In genomic region chr6:157339432-157339831, GRCh38 we compare ENCODE assay signal across 24 cellular contexts. TPM values are rescaled to one million over a fixed set of nuclear protein-coding genes. Genes with fewer than 3 reads are reported as not detected.
DNase-seq lines count a peak whose midpoint lies in the region; FAIRE-seq and TF ChIP-seq lines count a peak whose summit lies in the region.
"Had no signal": no experiment of that assay in that cellular context is flagged by ENCODE, and none has a peak within 500 bp of the region (broad histone marks: within the 10 kb centered on the region; RNA-seq: fewer than 3 reads in every experiment).

No MANE protein-coding gene starts in this region.

- no peak overlapping the region for H3K23ac ChIP-seq in H1 (ENCODE audit: insufficient read length)

- no peaks in the 10 kb centered on the region for H3K79me1 ChIP-seq in H1 (ENCODE audit: low read depth, low read length)

- no peak overlapping the region for H3K14ac ChIP-seq in H1 (ENCODE audit: insufficient read length)

- H4K91ac ChIP-seq in H1 (replicated peaks; ENCODE audit: insufficient read length, low read length), result no peak overlapping the region

- no peak overlapping the region for H4K5ac ChIP-seq in H1 (ENCODE audit: insufficient read length, low read depth, low read length)

- no peak overlapping the region for H3K56ac ChIP-seq in H1 (replicated peaks; ENCODE audit: insufficient read length, low read depth, low read length)

- no peaks in the 10 kb centered on the region for H3K9me3 Mint-ChIP-seq in MCF 10A (ENCODE audit: unreplicated experiment)
- H3K9me3 Mint-ChIP-seq: stimulated activated memory B cell treated with anti-CD40 and anti-IgM and Interleukin-4, amounts not matched to agents 10 μg/mL and 1 μg/mL and 100 μg/mL, for 72 hours had no signal

- no peak for TF ChIP-seq POLR2A in breast epithelium (IDR thresholded peaks at IDR 0.05)
- TF ChIP-seq POLR2A in H1 (IDR thresholded peaks at IDR 0.05; ENCODE audit: control extremely low read depth in 1 of 2, low read depth in 2 of 2, low read length in 2 of 2), result no peak

- peak overlapping the region; percentile 63; the same call in 1 of the 2 replicates for H2BK15ac ChIP-seq in H1 (ENCODE audit: low read length)

- no peaks in the 10 kb centered on the region for H3K4me1 Mint-ChIP-seq in MCF 10A (ENCODE audit: insufficient read depth, unreplicated experiment)
- H3K4me1 Mint-ChIP-seq: stimulated activated memory B cell treated with anti-CD40 and anti-IgM and Interleukin-4, amounts not matched to agents 10 μg/mL and 1 μg/mL and 100 μg/mL, for 72 hours had no signal

- TF ChIP-seq EP300 in H1 (IDR thresholded peaks at IDR 0.05; ENCODE audit: borderline replicate concordance in 1 of 2, low read depth in 2 of 2, low read length in 2 of 2), result no peak

- no peak overlapping the region for H3K27ac Mint-ChIP-seq in MCF 10A (ENCODE audit: low read depth, unreplicated experiment)
- H3K27ac Mint-ChIP-seq: stimulated activated memory B cell treated with anti-CD40 and anti-IgM and Interleukin-4, amounts not matched to agents 10 μg/mL and 1 μg/mL and 100 μg/mL, for 72 hours had no signal

- H3K27me3 ChIP-seq in breast epithelium, result no peaks in the 10 kb centered on the region
- no peaks in the 10 kb centered on the region for H3K27me3 ChIP-seq in H1 (replicated peaks in 1 of 4; ENCODE audit: control insufficient read depth in 3 of 4, extremely low read depth in 1 of 4, insufficient read depth in 3 of 4, low read length in 3 of 4)
- H3K27me3 ChIP-seq: colonic mucosa, gastrocnemius medialis, Peyer's patch, right atrium auricular region had no signal

- H3K23me2 ChIP-seq in H1 (ENCODE audit: low read depth, low read length), result no peaks in the 10 kb centered on the region

- H3K9ac ChIP-seq in H1 (replicated peaks in 1 of 4; ENCODE audit: extremely low read depth in 1 of 4, low read depth in 3 of 4, low read length in 3 of 4), result no peak overlapping the region

- H3K4me2 ChIP-seq in H1 (ENCODE audit: insufficient read depth in 1 of 2, low read depth in 2 of 2, low read length in 2 of 2), result no peak overlapping the region

- H2AFZ ChIP-seq in H1 (ENCODE audit: low read length), result no peak overlapping the region

- H2BK12ac ChIP-seq in H1 (ENCODE audit: low read depth, low read length), result no peak overlapping the region

- no peak for FAIRE-seq in H1 (lab: Jason Lieb, UNC)

- H3K4me1 ChIP-seq in breast epithelium (no peaks in the 10 kb centered on the region), H1 (replicated peaks in 1 of 4; ENCODE audit: control insufficient read depth in 3 of 4, insufficient read depth in 4 of 4, low read length in 3 of 4) (no peaks in the 10 kb centered on the region)
- H3K4me1 ChIP-seq: colonic mucosa, gastrocnemius medialis, Peyer's patch, right atrium auricular region had no signal

- no peak overlapping the region for H4K8ac ChIP-seq in H1 (ENCODE audit: extremely low read depth, insufficient read depth, low read length)

- H2BK20ac ChIP-seq in H1 (ENCODE audit: low read length), result no peak overlapping the region

- TF ChIP-seq CTCF in MCF 10A (IDR thresholded peaks at IDR 0.05; ENCODE audit: unreplicated experiment) (no peak), breast epithelium (IDR thresholded peaks at IDR 0.05) (no peak), H1 (IDR thresholded peaks at IDR 0.05; ENCODE audit: control extremely low read depth in 1 of 3, insufficient read depth in 1 of 3, low read depth in 1 of 3, low read length in 3 of 3) (peak; percentile 15 to 48 (median 31))

- no peak overlapping the region for H3K27ac ChIP-seq in breast epithelium
- no peak overlapping the region for H3K27ac ChIP-seq in H1 (ENCODE audit: low read depth, low read length)
- H3K27ac ChIP-seq: C4-2B, colonic mucosa, gastrocnemius medialis, HL-60, Peyer's patch, right atrium auricular region, thoracic aorta had no signal

- H2AK5ac ChIP-seq in H1 (ENCODE audit: low read depth, low read length), result no peak overlapping the region

- H2BK5ac ChIP-seq in H1 (ENCODE audit: low read depth, low read length), result no peak overlapping the region

- H3K36me3 ChIP-seq in breast epithelium (no peaks in the 10 kb centered on the region), H1 (ENCODE audit: control insufficient read depth in 2 of 4, insufficient read depth in 4 of 4, low read length in 3 of 4) (no peaks in the 10 kb centered on the region)
- H3K36me3 ChIP-seq: colonic mucosa, gastrocnemius medialis, Peyer's patch, right atrium auricular region, thoracic aorta had no signal

- WGBS in H1 (ENCODE audit: extremely low coverage in 1 of 2, insufficient coverage in 1 of 2, insufficient read length in 1 of 2, insufficient replicate concordance in 2 of 2, low coverage in 1 of 2, low lambda C conversion rate in 2 of 2, missing lambda C conversion rate in 1 of 2), 2 experiments, result 73% methylated on average over 1 of the region's 1 CpG; no CpG with 5 or more reads in 1 of the 2 experiments

- no peaks in the 10 kb centered on the region for H4K20me1 ChIP-seq in H1 (replicated peaks in 1 of 2; ENCODE audit: control insufficient read depth in 1 of 2, insufficient read depth in 2 of 2, low read length in 2 of 2)

- H2BK120ac ChIP-seq in H1 (replicated peaks; ENCODE audit: low read depth, low read length), result no peak overlapping the region

- H3K9me3 ChIP-seq in breast epithelium, result no peaks in the 10 kb centered on the region
- H3K9me3 ChIP-seq in H1 (ENCODE audit: insufficient read depth in 2 of 2, low read depth in 1 of 2, low read length in 1 of 2), result no peaks in the 10 kb centered on the region
- H3K9me3 ChIP-seq: colonic mucosa, gastrocnemius medialis, Peyer's patch, right atrium auricular region, thoracic aorta had no signal

- no peaks in the 10 kb centered on the region for H3K36me3 Mint-ChIP-seq in MCF 10A (ENCODE audit: insufficient read depth, unreplicated experiment)
- H3K36me3 Mint-ChIP-seq: stimulated activated memory B cell treated with anti-CD40 and anti-IgM and Interleukin-4, amounts not matched to agents 10 μg/mL and 1 μg/mL and 100 μg/mL, for 72 hours had no signal

- CTCF ChIA-PET in MCF 10A (lab: Yijun Ruan, JAX) (no interaction called here), H1 (lab: Charles Lee; ENCODE audit: partially characterized antibody) (interaction anchor here (0.9 to 7.7 kb wide), 10 partner anchors 7 to 350 kb away, joined by 3 to 73 read pairs (median 4); partner anchors contain the start of genes TMEM242 and ZDHHC14)

- no peak overlapping the region for H3K18ac ChIP-seq in H1 (ENCODE audit: extremely low read depth, low read length)

- TF ChIP-seq RAD21 in H1 (IDR thresholded peaks at IDR 0.05 in 1 of 2, conservative IDR thresholded peaks at IDR 0.05 in 1 of 2; ENCODE audit: low read depth in 2 of 2, low read length in 2 of 2), result peak; percentile 60 to 69

- no peak overlapping the region for H3K4me3 Mint-ChIP-seq in MCF 10A (ENCODE audit: unreplicated experiment)
- H3K4me3 Mint-ChIP-seq: stimulated activated memory B cell treated with anti-CD40 and anti-IgM and Interleukin-4, amounts not matched to agents 10 μg/mL and 1 μg/mL and 100 μg/mL, for 72 hours had no signal

- no TSS peak for BruUV-seq in MCF 10A (replicated peaks; lab: Mats Ljungman, UMichigan)

- peaks cover 17% of the 10 kb centered on the region for H3K27me3 Mint-ChIP-seq in MCF 10A (ENCODE audit: insufficient read depth, unreplicated experiment)

- H3K4me3 ChIP-seq in breast epithelium (no peak overlapping the region), H1 (ENCODE audit: extremely low read depth in 1 of 4, insufficient read depth in 2 of 4, low read depth in 3 of 4, low read length in 4 of 4) (no peak overlapping the region)
- H3K4me3 ChIP-seq: colonic mucosa, gastrocnemius medialis, Peyer's patch, right atrium auricular region, thoracic aorta had no signal

- POLR2A ChIA-PET in MCF 10A (lab: Yijun Ruan, JAX), result interaction anchor here (1.6 kb wide), 1 partner anchor 16 kb away, joined by 3 read pairs; the partner anchor contains the start of gene TMEM242
- POLR2A ChIA-PET in H1 (lab: Charles Lee; ENCODE audit: partially characterized antibody), result interaction anchor here (0.7 kb wide), 1 partner anchor 192 kb away, joined by 3 read pairs; no protein-coding TSS in a partner anchor

- intact Hi-C loops in MCF 10A (cut with micrococcal nuclease), result no loop called here
- intact Hi-C loops in breast epithelium (cut with DNase I; ENCODE audit: low total_unique reads), result no loop called here

- DNase-seq in MCF 10A (ENCODE audit: unreplicated experiment), result peak; percentile 9
- DNase-seq in breast epithelium (ENCODE audit: low spot score in 2 of 2), result no peak
- peak; percentile 9 for DNase-seq in OCI-M1 (lab: John Stamatoyannopoulos, UW)
- DNase-seq in H1 (ENCODE audit: low read depth in 1 of 2, low spot score in 2 of 2), result no peak
- no peak for DNase-seq in SW480 (ENCODE audit: low spot score)
- no peak for DNase-seq in DMS79 treated with DMSO at 0.1 percent for 48 hours (lab: John Stamatoyannopoulos, UW)
- no peak for DNase-seq in NCI-H1105 (lab: John Stamatoyannopoulos, UW)
- no peak for DNase-seq in SKM-1 (lab: John Stamatoyannopoulos, UW; ENCODE audit: unreplicated experiment)
- DNase-seq: activated CD4-positive, alpha-beta T cell treated with anti-CD3 and anti-CD28 coated beads, Interleukin-2, amount 50 U/mL, for 48 hours; activated naive CD4-positive, alpha-beta T cell treated with Interleukin-2 at 50 U/mL for 16 hours; colonic mucosa; DMS153; gastrocnemius medialis; H7; left colon; NCI-H1092; NCI-H2107; NCI-H526; Peyer's patch had no signal

- H3K79me2 ChIP-seq in H1 (ENCODE audit: control insufficient read depth in 1 of 2, insufficient read depth in 2 of 2, low read length in 2 of 2), result no peaks in the 10 kb centered on the region

- H3K4ac ChIP-seq in H1 (replicated peaks; ENCODE audit: insufficient read length, low read depth, low read length), result no peak overlapping the region

RNA-seq across cellular contexts. Expression of gene TMEM242, which starts 16.1 kb away (rescaled TPM):
- total RNA-seq in MCF 10A (2022) (9.4 and 10.1 TPM in 2 replicates), breast epithelium (1 to 10 TPM; 5.3 to 7.9 (median 7.3) TPM)
- total RNA-seq in H1 (2021; fragmentation: NEBNext Ultra II Directional; extraction: Animal tissue kit (Norgen Biotek cat#: 25700)), result 8.2 and 9.0 TPM in 2 replicates
- 1.7 and 2.4 TPM in 2 replicates for polyA plus RNA-seq in H1 (2011; rRNA removed)
- 3.3 TPM for polyA plus RNA-seq in H1 (2011; cell fraction: cytosol; rRNA removed)
- polyA plus RNA-seq in H1 (2011; cell fraction: nucleus; rRNA removed), result 1.8 TPM
- polyA plus RNA-seq in H1 (2012, experiment 1 of 2), result 4.6 to 6.5 TPM (median 5.1 TPM) in 4 replicates
- polyA plus RNA-seq in H1 (2012, experiment 2 of 2), result 1.1 TPM
- 5.7 TPM for polyA plus RNA-seq in H1 (2013, experiment 1 of 2)
- 6.7 TPM for polyA plus RNA-seq in H1 (2013, experiment 2 of 2)
- 2.2 TPM in 2 replicates for polyA minus RNA-seq in H1 (2011; rRNA and poly(A)+ RNA removed)
- 1.6 TPM for polyA minus RNA-seq in H1 (2011; cell fraction: cytosol; rRNA and poly(A)+ RNA removed)
- polyA minus RNA-seq in H1 (2011; cell fraction: nucleus; rRNA and poly(A)+ RNA removed), result 7.6 TPM

RNA-seq across cellular contexts. Expression of gene ZDHHC14, which starts 41.6 kb away (rescaled TPM):
- 3.2 and 4.6 TPM in 2 replicates for total RNA-seq in MCF 10A (2022)
- 1 to 10 TPM; 4.8 to 9.8 (median 8.5) TPM for total RNA-seq in breast epithelium
- total RNA-seq in H1 (2021; fragmentation: NEBNext Ultra II Directional; extraction: Animal tissue kit (Norgen Biotek cat#: 25700)), result 5.3 and 7.4 TPM in 2 replicates
- polyA plus RNA-seq in H1 (2011; rRNA removed), result 2.9 and 4.3 TPM in 2 replicates
- 3.4 TPM for polyA plus RNA-seq in H1 (2011; cell fraction: cytosol; rRNA removed)
- polyA plus RNA-seq in H1 (2011; cell fraction: nucleus; rRNA removed), result 4.9 TPM
- 2.4 to 3.7 TPM (median 3.0 TPM) in 4 replicates for polyA plus RNA-seq in H1 (2012, experiment 1 of 2)
- 12.4 TPM for polyA plus RNA-seq in H1 (2012, experiment 2 of 2)
- polyA plus RNA-seq in H1 (2013, experiment 1 of 2), result 10.0 TPM
- polyA plus RNA-seq in H1 (2013, experiment 2 of 2), result 10.5 TPM
- polyA minus RNA-seq in H1 (2011; rRNA and poly(A)+ RNA removed), result 1.9 and 2.7 TPM in 2 replicates
- polyA minus RNA-seq in H1 (2011; cell fraction: cytosol; rRNA and poly(A)+ RNA removed), result 2.9 TPM
- 4.9 TPM for polyA minus RNA-seq in H1 (2011; cell fraction: nucleus; rRNA and poly(A)+ RNA removed)

Comparison
In these comparisons a context has a peak if more than half of its experiments do, and no peak if none do; other contexts are left out.
1. DNase-seq: peak in MCF 10A (single experiment) and OCI-M1 (single experiment); none in breast epithelium (0 of 2), H1 (0 of 2), SW480 (single experiment), DMS79 treated with DMSO at 0.1 percent for 48 hours (single experiment), NCI-H1105 (single experiment) and SKM-1 (single experiment).
2. CTCF ChIP-seq: peak in H1 (3 of 3); none in MCF 10A (single experiment) and breast epithelium (0 of 3).